Comparison of ENCODE assay signal across 9 cellular contexts in genomic region chr16:83215417-83216001, GRCh38.
DNase-seq lines count a peak whose midpoint lies in the region; ATAC-seq and TF ChIP-seq lines count a peak whose summit lies in the region.
"Had no signal": no experiment of that assay in that cellular context is flagged by ENCODE, and none has a peak within 500 bp of the region (broad histone marks: within the 10 kb centered on the region; RNA-seq: fewer than 3 reads in every experiment).

No MANE protein-coding gene starts in this region.

- peaks cover 4% of the 10 kb centered on the region for H3K27me3 Mint-ChIP-seq in activated naive CD8-positive, alpha-beta T cell treated with anti-CD3 and anti-CD28 coated beads, Interleukin-2, amount 50 U/mL, for 24 hours
- H3K27me3 Mint-ChIP-seq in stimulated activated naive CD8-positive, alpha-beta T cell treated with anti-CD3 and anti-CD28 coated beads, Interleukin-15, amount 100 ng/mL, for 72 hours: no peaks in the 10 kb centered on the region

- no peaks in the 10 kb centered on the region for H4K20me1 ChIP-seq in PC-9 (ENCODE audit: insufficient read depth)

- peaks cover 4% of the 10 kb centered on the region for H3K9me3 Mint-ChIP-seq in activated naive CD8-positive, alpha-beta T cell treated with anti-CD3 and anti-CD28 coated beads, Interleukin-2, amount 50 U/mL, for 24 hours
- H3K9me3 Mint-ChIP-seq in stimulated activated naive CD8-positive, alpha-beta T cell treated with anti-CD3 and anti-CD28 coated beads, Interleukin-15, amount 100 ng/mL, for 72 hours: no peaks in the 10 kb centered on the region

- H3K9me3 ChIP-seq in right atrium auricular region (peaks cover 0 to 7% of the 10 kb centered on the region in 2 donors), PC-9 (ENCODE audit: insufficient read depth, low read depth) (no peaks in the 10 kb centered on the region)

- no peak overlapping the region for H2AFZ ChIP-seq in PC-9

- no peak overlapping the region for H3K4me3 ChIP-seq in right atrium auricular region
- no peak overlapping the region for H3K4me3 ChIP-seq in PC-9

- peak; percentile 22 to 65 for TF ChIP-seq CTCF in right atrium auricular region (IDR thresholded peaks at IDR 0.05)
- peak; percentile 86 for TF ChIP-seq CTCF in PC-9 (conservative IDR thresholded peaks at IDR 0.05)

- no peaks in the 10 kb centered on the region for H3K9me2 ChIP-seq in PC-9 (ENCODE audit: insufficient read depth)

- no peak overlapping the region for H3K27ac Mint-ChIP-seq in activated naive CD8-positive, alpha-beta T cell treated with anti-CD3 and anti-CD28 coated beads, Interleukin-2, amount 50 U/mL, for 24 hours
- H3K27ac Mint-ChIP-seq in stimulated activated naive CD8-positive, alpha-beta T cell treated with anti-CD3 and anti-CD28 coated beads, Interleukin-15, amount 100 ng/mL, for 72 hours: no peak overlapping the region

- no peaks in the 10 kb centered on the region for H3K27me3 ChIP-seq in right atrium auricular region
- 0 out of 2 replicates have a peak, but pooled peaks cover 3% of the 10 kb centered on the region for H3K27me3 ChIP-seq in PC-9 (ENCODE audit: insufficient read depth, low read depth)

- no peaks in the 10 kb centered on the region for H3K4me1 ChIP-seq in right atrium auricular region
- no peaks in the 10 kb centered on the region for H3K4me1 ChIP-seq in PC-9 (replicated peaks; ENCODE audit: insufficient read depth)

- no peaks in the 10 kb centered on the region for H3K4me1 Mint-ChIP-seq in activated naive CD8-positive, alpha-beta T cell treated with anti-CD3 and anti-CD28 coated beads, Interleukin-2, amount 50 U/mL, for 24 hours
- no peaks in the 10 kb centered on the region for H3K4me1 Mint-ChIP-seq in stimulated activated naive CD8-positive, alpha-beta T cell treated with anti-CD3 and anti-CD28 coated beads, Interleukin-15, amount 100 ng/mL, for 72 hours

- CTCF ChIA-PET in PC-9 (lab: Charles Lee): interaction anchor here (0.7 kb wide), 1 partner anchor 1647 kb away, joined by 4 read pairs; no protein-coding TSS in a partner anchor

- H3K27ac ChIP-seq in right atrium auricular region (no peak overlapping the region), PC-9 (no peak overlapping the region)
- H3K27ac ChIP-seq: epithelial cell of prostate had no signal

- H3K4me3 Mint-ChIP-seq in activated naive CD8-positive, alpha-beta T cell treated with anti-CD3 and anti-CD28 coated beads, Interleukin-2, amount 50 U/mL, for 24 hours: no peak overlapping the region
- H3K4me3 Mint-ChIP-seq in stimulated activated naive CD8-positive, alpha-beta T cell treated with anti-CD3 and anti-CD28 coated beads, Interleukin-15, amount 100 ng/mL, for 72 hours: no peak overlapping the region

- H3K36me3 Mint-ChIP-seq in activated naive CD8-positive, alpha-beta T cell treated with anti-CD3 and anti-CD28 coated beads, Interleukin-2, amount 50 U/mL, for 24 hours (ENCODE audit: low read depth): no peaks in the 10 kb centered on the region

- no peak for DNase-seq in right atrium auricular region (ENCODE audit: low spot score)
- no peak for DNase-seq in Right ventricle myocardium superior
- peak in 1 of 2 experiments; percentile 4 for DNase-seq in PC-9
- peak; percentile 65 for DNase-seq in activated naive CD8-positive, alpha-beta T cell treated with anti-CD3 and anti-CD28 coated beads, Interleukin-2, amount 50 U/mL, for 24 hours
- peak; percentile 45 for DNase-seq in left lobe of liver (ENCODE audit: low spot score)
- peak; percentile 44 to 47 for DNase-seq in stimulated activated naive CD8-positive, alpha-beta T cell treated with anti-CD3 and anti-CD28 coated beads, Interleukin-15, amount 100 ng/mL, for 72 hours
- DNase-seq in NCI-H524 treated with DMSO at 0.1 percent for 48 hours (lab: John Stamatoyannopoulos, UW): no peak

- POLR2A ChIA-PET in PC-9 (lab: Charles Lee; ENCODE audit: unreplicated experiment): no interaction called here

- no peaks in the 10 kb centered on the region for H3K36me3 ChIP-seq in right atrium auricular region
- H3K36me3 ChIP-seq in PC-9 (ENCODE audit: low read depth): no peaks in the 10 kb centered on the region

- BruUV-seq in PC-9 (replicated peaks; lab: Mats Ljungman, UMichigan): no TSS peak

- intact Hi-C loops in Right ventricle myocardium superior (cut with DNase I) (no loop called here), PC-9 (cut with micrococcal nuclease; ENCODE audit: unreplicated experiment) (no loop called here)

- H3K79me2 ChIP-seq in PC-9 (ENCODE audit: low read depth): no peaks in the 10 kb centered on the region

- no peak overlapping the region for H3K4me2 ChIP-seq in PC-9

- H3F3A ChIP-seq in PC-9 (ENCODE audit: insufficient read depth, low read depth): no peaks in the 10 kb centered on the region

- ATAC-seq in Right ventricle myocardium superior (ENCODE audit: poor library complexity) (no peak), left lobe of liver (peak; percentile 75), HG03378 (IDR thresholded peaks at IDR 0.05; ENCODE audit: unreplicated experiment) (no peak)
- no peak for ATAC-seq in activated naive CD8-positive, alpha-beta T cell treated with anti-CD3 and anti-CD28 coated beads, Interleukin-2, amount 50 U/mL, for 24 hours
- peak; percentile 40 for ATAC-seq in stimulated activated naive CD8-positive, alpha-beta T cell treated with anti-CD3 and anti-CD28 coated beads, Interleukin-15, amount 100 ng/mL, for 72 hours

Comparison
In these comparisons a context has a peak if more than half of its experiments do, and no peak if none do; other contexts are left out.
1. DNase-seq: peak in activated naive CD8-positive, alpha-beta T cell treated with anti-CD3 and anti-CD28 coated beads, Interleukin-2, amount 50 U/mL, for 24 hours (single experiment), left lobe of liver (single experiment) and stimulated activated naive CD8-positive, alpha-beta T cell treated with anti-CD3 and anti-CD28 coated beads, Interleukin-15, amount 100 ng/mL, for 72 hours (2 of 2); none in right atrium auricular region (single experiment), Right ventricle myocardium superior (single experiment) and NCI-H524 treated with DMSO at 0.1 percent for 48 hours (single experiment).
2. ATAC-seq: peak in left lobe of liver (single experiment) and stimulated activated naive CD8-positive, alpha-beta T cell treated with anti-CD3 and anti-CD28 coated beads, Interleukin-15, amount 100 ng/mL, for 72 hours (single experiment); none in Right ventricle myocardium superior (single experiment), activated naive CD8-positive, alpha-beta T cell treated with anti-CD3 and anti-CD28 coated beads, Interleukin-2, amount 50 U/mL, for 24 hours (single experiment) and HG03378 (single experiment).